8 cellular contexts compared by ENCODE assay signal in the genomic region with DNA sequence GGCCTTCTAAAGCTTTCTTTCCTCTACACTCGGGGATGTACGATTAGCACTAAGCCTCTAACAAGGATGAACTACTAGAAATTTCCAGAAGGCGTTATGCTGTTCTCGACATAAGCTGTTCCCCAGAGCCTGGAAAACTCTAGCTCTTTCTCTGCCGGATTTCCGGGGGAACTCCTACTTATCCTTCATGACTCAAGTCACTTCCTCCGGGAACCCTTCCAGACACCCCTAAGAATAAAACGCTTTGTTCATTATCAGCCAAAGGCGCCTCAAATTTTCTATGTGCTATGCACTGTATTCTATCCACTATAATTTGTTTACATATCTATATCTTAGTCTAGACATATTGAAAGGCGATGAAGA. TPM values are rescaled to one million over a fixed set of nuclear protein-coding genes. Genes with fewer than 3 reads are reported as not detected.
A peak's percentile ranks its signal among the peaks of the same experiment; 100 is the strongest.
DNase-seq lines count a peak whose midpoint lies in the region; ATAC-seq, FAIRE-seq and TF ChIP-seq lines count a peak whose summit lies in the region.

No MANE protein-coding gene starts in this region.

- H3K4me3 Mint-ChIP-seq in CD4-positive, alpha-beta T cell = peak overlapping the region; percentile 98
- H3K4me3 Mint-ChIP-seq in activated T-helper 17 cell treated with anti-CD3 and anti-CD28 coated beads, Interleukin-2, amount 50 U/mL, for 72 hours = peak overlapping the region; percentile 99
- peak overlapping the region; percentile 98 for H3K4me3 Mint-ChIP-seq in nephron progenitor cell

- CTCF ChIA-PET in CD4-positive, alpha-beta T cell (lab: Charles Lee) = no interaction called here

- no peaks in the 10 kb centered on the region for H3K27me3 ChIP-seq in CD4-positive, alpha-beta T cell (ENCODE audit: control insufficient read depth, insufficient read depth, low read length)
- no peaks in the 10 kb centered on the region for H3K27me3 ChIP-seq in foreskin keratinocyte

- H3K4me1 Mint-ChIP-seq in CD4-positive, alpha-beta T cell (ENCODE audit: low read depth) = peaks cover 70% of the 10 kb centered on the region
- peaks cover 36% of the 10 kb centered on the region for H3K4me1 Mint-ChIP-seq in activated T-helper 17 cell treated with anti-CD3 and anti-CD28 coated beads, Interleukin-2, amount 50 U/mL, for 72 hours
- peaks cover 49% of the 10 kb centered on the region for H3K4me1 Mint-ChIP-seq in nephron progenitor cell

- no peaks in the 10 kb centered on the region for H3K9me3 Mint-ChIP-seq in CD4-positive, alpha-beta T cell
- H3K9me3 Mint-ChIP-seq in activated T-helper 17 cell treated with anti-CD3 and anti-CD28 coated beads, Interleukin-2, amount 50 U/mL, for 72 hours = no peaks in the 10 kb centered on the region
- no peaks in the 10 kb centered on the region for H3K9me3 Mint-ChIP-seq in nephron progenitor cell

- POLR2A ChIA-PET in CD4-positive, alpha-beta T cell (lab: Charles Lee) = interaction anchor here (0.6 to 2.1 kb wide), 10 partner anchors 10 to 1329 kb away, joined by 3 to 18 read pairs (median 4); a partner anchor contains a TSS

- TF ChIP-seq CTCF in CD4-positive, alpha-beta T cell (IDR thresholded peaks at IDR 0.05) = no peak
- no peak for TF ChIP-seq CTCF in foreskin keratinocyte (conservative IDR thresholded peaks at IDR 0.05)
- no peak for TF ChIP-seq CTCF in nephron progenitor cell (IDR thresholded peaks at IDR 0.05)

- H3K9me3 ChIP-seq in CD4-positive, alpha-beta T cell (ENCODE audit: control insufficient read depth, low read length) = no peaks in the 10 kb centered on the region

- H3K36me3 Mint-ChIP-seq in CD4-positive, alpha-beta T cell (ENCODE audit: low read depth) = peaks cover 23% of the 10 kb centered on the region
- H3K36me3 Mint-ChIP-seq in activated T-helper 17 cell treated with anti-CD3 and anti-CD28 coated beads, Interleukin-2, amount 50 U/mL, for 72 hours (ENCODE audit: low read depth) = peaks cover 14% of the 10 kb centered on the region
- peaks cover 10% of the 10 kb centered on the region for H3K36me3 Mint-ChIP-seq in nephron progenitor cell (ENCODE audit: low read depth)

- peaks cover 13% of the 10 kb centered on the region for H3K4me1 ChIP-seq in foreskin keratinocyte

- no peak for FAIRE-seq in HTR-8/SVneo (lab: Jason Lieb, UNC)

- H3K27ac Mint-ChIP-seq in CD4-positive, alpha-beta T cell = peak overlapping the region; percentile 94
- peak overlapping the region; percentile 97 for H3K27ac Mint-ChIP-seq in activated T-helper 17 cell treated with anti-CD3 and anti-CD28 coated beads, Interleukin-2, amount 50 U/mL, for 72 hours
- peak overlapping the region; percentile 98 for H3K27ac Mint-ChIP-seq in nephron progenitor cell

- no peaks in the 10 kb centered on the region for H3K27me3 Mint-ChIP-seq in CD4-positive, alpha-beta T cell
- H3K27me3 Mint-ChIP-seq in activated T-helper 17 cell treated with anti-CD3 and anti-CD28 coated beads, Interleukin-2, amount 50 U/mL, for 72 hours = no peaks in the 10 kb centered on the region
- peaks cover 7% of the 10 kb centered on the region for H3K27me3 Mint-ChIP-seq in nephron progenitor cell (ENCODE audit: low read depth, poor library complexity)

- intact Hi-C loops in CD4-positive, alpha-beta T cell (cut with DNase I, micrococcal nuclease) = loop anchor here (2.0 to 10.0 kb wide), 7 partner anchors 77 to 630 kb away; a partner anchor contains a TSS

- H3K27ac ChIP-seq in CD4-positive, alpha-beta T cell (ENCODE audit: low read depth, low read length) = peak overlapping the region; percentile 64
- peak overlapping the region; percentile 17 for H3K27ac ChIP-seq in foreskin keratinocyte

- DNase-seq in CD4-positive, alpha-beta T cell = peak in 2 of 10 experiments; percentile 22 to 26
- DNase-seq in HTR-8/SVneo (ENCODE audit: insufficient read length, low spot score) = peak; percentile 10
- DNase-seq in foreskin keratinocyte = peak in 1 of 2 donors; percentile 73
- no peak for DNase-seq in nephron progenitor cell
- DNase-seq in NCI-H446 (lab: John Stamatoyannopoulos, UW) = no peak
- no peak for DNase-seq in DMS79 treated with DMSO at 0.1 percent for 48 hours (lab: John Stamatoyannopoulos, UW)

- ATAC-seq in CD4-positive, alpha-beta T cell (ENCODE audit: poor library complexity) = no peak
- no peak for ATAC-seq in activated T-helper 17 cell treated with anti-CD3 and anti-CD28 coated beads, Interleukin-2, amount 50 U/mL, for 72 hours (replicated peaks)
- ATAC-seq in foreskin keratinocyte (peak; percentile 44), GM21737 (IDR thresholded peaks at IDR 0.05; ENCODE audit: unreplicated experiment) (no peak)

RNA-seq across cellular contexts. Expression of a gene that starts 0.5 kb away (rescaled TPM):
- 10 to 100 TPM; 37.4 to 40.1 TPM for total RNA-seq in CD4-positive, alpha-beta T cell
- 10 to 100 TPM; 48.4 to 58.8 TPM for total RNA-seq in activated T-helper 17 cell treated with anti-CD3 and anti-CD28 coated beads, Interleukin-2, amount 50 U/mL, for 72 hours
- total RNA-seq in foreskin keratinocyte = 65.6 and 78.7 TPM in 2 replicates
- polyA plus RNA-seq in foreskin keratinocyte = 37.4 and 39.0 TPM in 2 replicates

RNA-seq across cellular contexts. Expression of a gene that starts 4.0 kb away (rescaled TPM):
- total RNA-seq in CD4-positive, alpha-beta T cell = 10 to 100 TPM; 30.9 to 31.4 TPM
- 10 to 100 TPM; 55.1 to 58.1 TPM for total RNA-seq in activated T-helper 17 cell treated with anti-CD3 and anti-CD28 coated beads, Interleukin-2, amount 50 U/mL, for 72 hours
- total RNA-seq in foreskin keratinocyte = 55.1 and 56.6 TPM in 2 replicates
- polyA plus RNA-seq in foreskin keratinocyte = 5.8 and 6.6 TPM in 2 replicates

RNA-seq across cellular contexts. Expression of a gene that starts 53.6 kb away (rescaled TPM):
- total RNA-seq in CD4-positive, alpha-beta T cell = 10 to 100 TPM; 25.8 to 29.6 TPM
- 10 to 100 TPM; 18.7 to 21.4 TPM for total RNA-seq in activated T-helper 17 cell treated with anti-CD3 and anti-CD28 coated beads, Interleukin-2, amount 50 U/mL, for 72 hours
- 18.5 and 20.0 TPM in 2 replicates for total RNA-seq in foreskin keratinocyte
- 7.6 and 8.4 TPM in 2 replicates for polyA plus RNA-seq in foreskin keratinocyte

RNA-seq across cellular contexts. Expression of a gene that starts 53.7 kb away (rescaled TPM):
- 10 to 100 TPM; 23.0 to 28.2 TPM for total RNA-seq in CD4-positive, alpha-beta T cell
- total RNA-seq in activated T-helper 17 cell treated with anti-CD3 and anti-CD28 coated beads, Interleukin-2, amount 50 U/mL, for 72 hours = 10 to 100 TPM; 43.4 to 61.7 TPM
- 31.7 and 36.5 TPM in 2 replicates for total RNA-seq in foreskin keratinocyte
- 18.1 and 23.5 TPM in 2 replicates for polyA plus RNA-seq in foreskin keratinocyte
